ENCODE assay signal across 8 cellular contexts in the genomic region with DNA sequence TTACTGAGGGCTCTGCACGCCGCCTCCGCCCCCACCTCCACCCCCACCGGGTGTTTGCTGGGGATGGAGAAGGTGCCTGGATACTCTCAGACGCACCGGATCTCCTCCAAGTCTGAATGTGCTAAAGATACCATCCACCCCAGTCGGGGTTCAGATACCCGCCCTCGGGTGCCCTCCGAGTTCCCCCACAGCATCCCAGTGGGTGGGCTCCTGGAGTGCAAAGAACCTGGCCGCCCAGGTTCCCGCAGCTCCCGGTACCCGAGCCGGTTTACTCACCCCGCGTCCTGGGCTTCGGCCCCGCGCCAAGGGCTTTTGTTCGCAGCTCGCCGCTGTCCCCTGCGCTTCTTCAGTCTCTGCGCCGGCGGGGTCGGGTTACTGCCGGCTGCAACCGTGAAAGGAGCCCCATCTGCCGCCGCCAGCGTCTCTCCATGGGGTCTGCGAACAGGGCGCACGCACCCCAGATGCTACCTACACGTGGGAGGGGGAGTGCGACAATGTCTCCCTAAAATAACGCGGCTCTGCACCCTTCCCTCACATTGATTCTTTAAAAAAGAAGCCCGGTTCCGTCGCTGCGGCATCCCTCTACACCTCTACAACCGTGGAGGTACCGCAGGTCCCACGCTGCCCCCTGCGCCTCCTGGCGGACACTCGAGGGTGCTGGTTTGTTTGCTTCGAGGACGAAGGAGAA. TPM values are rescaled to one million over a fixed set of nuclear protein-coding genes. Genes with fewer than 3 reads are reported as not detected.
DNase-seq lines count a peak whose midpoint lies in the region; ATAC-seq and TF ChIP-seq lines count a peak whose summit lies in the region.

A gene (minus strand): TSS at position 606 of the 688 bp plus-strand sequence. CDS start 1,249 bp downstream, outside the sequence.

- H3F3A ChIP-seq in GM23338 (replicated peaks; ENCODE audit: low read depth) = 0 out of 2 replicates have a peak, but pooled peaks cover 11% of the 10 kb centered on the region

- H3K36me3 ChIP-seq in GM23338 (ENCODE audit: insufficient read depth) = no peaks in the 10 kb centered on the region; the same call in 1 of the 2 replicates
- H3K36me3 ChIP-seq in effector memory CD4-positive, alpha-beta T cell (ENCODE audit: control insufficient read depth, insufficient read depth, low read length) = no peaks in the 10 kb centered on the region

- ATAC-seq in GM23338 = peak; percentile 69
- ATAC-seq in GM21360 (IDR thresholded peaks at IDR 0.05; ENCODE audit: unreplicated experiment) = no peak

- no peaks in the 10 kb centered on the region for H3K9me3 ChIP-seq in effector memory CD4-positive, alpha-beta T cell (ENCODE audit: control insufficient read depth, low read length)

- DNase-seq in ACHN (peak; percentile 44), GM23338 (ENCODE audit: low spot score) (peak; percentile 89), NCI-H460 (ENCODE audit: extremely low read depth, low read depth) (peak; percentile 43), middle frontal gyrus (ENCODE audit: extremely low spot score, low spot score) (peak; percentile 35)
- DNase-seq in activated CD8-positive, alpha-beta memory T cell treated with anti-CD3 and anti-CD28 coated beads for 24 hours = peak; percentile 89
- DNase-seq in effector memory CD4-positive, alpha-beta T cell = peak; percentile 31 to 50 (median 34)
- peak; percentile 44 to 48 for DNase-seq in stimulated activated CD8-positive, alpha-beta memory T cell treated with anti-CD3 and anti-CD28 coated beads, Interleukin-4, amount 100 ng/mL, for 1 hour (ENCODE audit: low read depth in 2 of 2, low spot score in 1 of 2)

- in situ Hi-C loops in ACHN (cut with HindIII; ENCODE audit: low pct_ligation_motif_present, low pct_unique_long_range_greater_than_20kb, low sequenced_read_pairs) = no loop called here

- no peak within 1 kb of the TSS for H3K27ac ChIP-seq in GM23338 (ENCODE audit: low read depth)
- no peak within 1 kb of the TSS for H3K27ac ChIP-seq in effector memory CD4-positive, alpha-beta T cell (ENCODE audit: insufficient read depth, low read length, poor library complexity, severe bottlenecking)

- H3K27me3 ChIP-seq in GM23338 (ENCODE audit: insufficient read depth) = peaks cover 70% of the 10 kb centered on the region
- H3K27me3 ChIP-seq in effector memory CD4-positive, alpha-beta T cell (replicated peaks; ENCODE audit: control insufficient read depth, insufficient read depth, low read length, poor library complexity, severe bottlenecking) = peaks cover 24% of the 10 kb centered on the region

- H3K79me2 ChIP-seq in GM23338 (replicated peaks; ENCODE audit: insufficient read depth) = no peaks in the 10 kb centered on the region

- H3K4me1 ChIP-seq in GM23338 (ENCODE audit: insufficient read depth) = peaks cover 4% of the 10 kb centered on the region; the same call in 1 of the 2 replicates
- H3K4me1 ChIP-seq in effector memory CD4-positive, alpha-beta T cell (ENCODE audit: control insufficient read depth, insufficient read depth, low read length, poor library complexity, severe bottlenecking) = peaks cover 25% of the 10 kb centered on the region

- H4K20me1 ChIP-seq in GM23338 (replicated peaks; ENCODE audit: insufficient read depth) = no peaks in the 10 kb centered on the region; the same call in none of the 2 replicates

- H3K4me3 ChIP-seq in GM23338 = peak within 1 kb of the TSS; percentile 58
- peak within 1 kb of the TSS; percentile 47 for H3K4me3 ChIP-seq in effector memory CD4-positive, alpha-beta T cell (ENCODE audit: insufficient read depth, low read depth, low read length, poor library complexity, severe bottlenecking)

- H3K9me3 Mint-ChIP-seq in GM23338 = peaks cover 25% of the 10 kb centered on the region; the same call in 2 of the 3 replicates

- H3K4me3 Mint-ChIP-seq in GM23338 = peak within 1 kb of the TSS; percentile 76

- H3K4me2 ChIP-seq in GM23338 = peak within 1 kb of the TSS; percentile 88

- peaks cover 53% of the 10 kb centered on the region for H3K27me3 Mint-ChIP-seq in GM23338 (ENCODE audit: insufficient read depth, low read depth, poor library complexity)

- peak; percentile 90 to 92 for TF ChIP-seq CTCF in GM23338 (conservative IDR thresholded peaks at IDR 0.05; ENCODE audit: low read depth in 2 of 2)

- peaks cover 3% of the 10 kb centered on the region; the same call in 2 of the 3 replicates for H3K4me1 Mint-ChIP-seq in GM23338

- no peak within 1 kb of the TSS for H3K27ac Mint-ChIP-seq in GM23338

- H3K9me2 ChIP-seq in GM23338 (ENCODE audit: insufficient read depth) = no peaks in the 10 kb centered on the region; the same call in 1 of the 2 replicates

- H2AFZ ChIP-seq in GM23338 = peak within 1 kb of the TSS; percentile 94

- H3K36me3 Mint-ChIP-seq in GM23338 (ENCODE audit: low read depth) = peaks cover 9% of the 10 kb centered on the region; the same call in 2 of the 3 replicates

TF ChIP-seq in GM23338, 12 proteins besides CTCF, POLR2A, EP300 and RAD21 (continues in another document):
- TF ChIP-seq, protein P1, sequence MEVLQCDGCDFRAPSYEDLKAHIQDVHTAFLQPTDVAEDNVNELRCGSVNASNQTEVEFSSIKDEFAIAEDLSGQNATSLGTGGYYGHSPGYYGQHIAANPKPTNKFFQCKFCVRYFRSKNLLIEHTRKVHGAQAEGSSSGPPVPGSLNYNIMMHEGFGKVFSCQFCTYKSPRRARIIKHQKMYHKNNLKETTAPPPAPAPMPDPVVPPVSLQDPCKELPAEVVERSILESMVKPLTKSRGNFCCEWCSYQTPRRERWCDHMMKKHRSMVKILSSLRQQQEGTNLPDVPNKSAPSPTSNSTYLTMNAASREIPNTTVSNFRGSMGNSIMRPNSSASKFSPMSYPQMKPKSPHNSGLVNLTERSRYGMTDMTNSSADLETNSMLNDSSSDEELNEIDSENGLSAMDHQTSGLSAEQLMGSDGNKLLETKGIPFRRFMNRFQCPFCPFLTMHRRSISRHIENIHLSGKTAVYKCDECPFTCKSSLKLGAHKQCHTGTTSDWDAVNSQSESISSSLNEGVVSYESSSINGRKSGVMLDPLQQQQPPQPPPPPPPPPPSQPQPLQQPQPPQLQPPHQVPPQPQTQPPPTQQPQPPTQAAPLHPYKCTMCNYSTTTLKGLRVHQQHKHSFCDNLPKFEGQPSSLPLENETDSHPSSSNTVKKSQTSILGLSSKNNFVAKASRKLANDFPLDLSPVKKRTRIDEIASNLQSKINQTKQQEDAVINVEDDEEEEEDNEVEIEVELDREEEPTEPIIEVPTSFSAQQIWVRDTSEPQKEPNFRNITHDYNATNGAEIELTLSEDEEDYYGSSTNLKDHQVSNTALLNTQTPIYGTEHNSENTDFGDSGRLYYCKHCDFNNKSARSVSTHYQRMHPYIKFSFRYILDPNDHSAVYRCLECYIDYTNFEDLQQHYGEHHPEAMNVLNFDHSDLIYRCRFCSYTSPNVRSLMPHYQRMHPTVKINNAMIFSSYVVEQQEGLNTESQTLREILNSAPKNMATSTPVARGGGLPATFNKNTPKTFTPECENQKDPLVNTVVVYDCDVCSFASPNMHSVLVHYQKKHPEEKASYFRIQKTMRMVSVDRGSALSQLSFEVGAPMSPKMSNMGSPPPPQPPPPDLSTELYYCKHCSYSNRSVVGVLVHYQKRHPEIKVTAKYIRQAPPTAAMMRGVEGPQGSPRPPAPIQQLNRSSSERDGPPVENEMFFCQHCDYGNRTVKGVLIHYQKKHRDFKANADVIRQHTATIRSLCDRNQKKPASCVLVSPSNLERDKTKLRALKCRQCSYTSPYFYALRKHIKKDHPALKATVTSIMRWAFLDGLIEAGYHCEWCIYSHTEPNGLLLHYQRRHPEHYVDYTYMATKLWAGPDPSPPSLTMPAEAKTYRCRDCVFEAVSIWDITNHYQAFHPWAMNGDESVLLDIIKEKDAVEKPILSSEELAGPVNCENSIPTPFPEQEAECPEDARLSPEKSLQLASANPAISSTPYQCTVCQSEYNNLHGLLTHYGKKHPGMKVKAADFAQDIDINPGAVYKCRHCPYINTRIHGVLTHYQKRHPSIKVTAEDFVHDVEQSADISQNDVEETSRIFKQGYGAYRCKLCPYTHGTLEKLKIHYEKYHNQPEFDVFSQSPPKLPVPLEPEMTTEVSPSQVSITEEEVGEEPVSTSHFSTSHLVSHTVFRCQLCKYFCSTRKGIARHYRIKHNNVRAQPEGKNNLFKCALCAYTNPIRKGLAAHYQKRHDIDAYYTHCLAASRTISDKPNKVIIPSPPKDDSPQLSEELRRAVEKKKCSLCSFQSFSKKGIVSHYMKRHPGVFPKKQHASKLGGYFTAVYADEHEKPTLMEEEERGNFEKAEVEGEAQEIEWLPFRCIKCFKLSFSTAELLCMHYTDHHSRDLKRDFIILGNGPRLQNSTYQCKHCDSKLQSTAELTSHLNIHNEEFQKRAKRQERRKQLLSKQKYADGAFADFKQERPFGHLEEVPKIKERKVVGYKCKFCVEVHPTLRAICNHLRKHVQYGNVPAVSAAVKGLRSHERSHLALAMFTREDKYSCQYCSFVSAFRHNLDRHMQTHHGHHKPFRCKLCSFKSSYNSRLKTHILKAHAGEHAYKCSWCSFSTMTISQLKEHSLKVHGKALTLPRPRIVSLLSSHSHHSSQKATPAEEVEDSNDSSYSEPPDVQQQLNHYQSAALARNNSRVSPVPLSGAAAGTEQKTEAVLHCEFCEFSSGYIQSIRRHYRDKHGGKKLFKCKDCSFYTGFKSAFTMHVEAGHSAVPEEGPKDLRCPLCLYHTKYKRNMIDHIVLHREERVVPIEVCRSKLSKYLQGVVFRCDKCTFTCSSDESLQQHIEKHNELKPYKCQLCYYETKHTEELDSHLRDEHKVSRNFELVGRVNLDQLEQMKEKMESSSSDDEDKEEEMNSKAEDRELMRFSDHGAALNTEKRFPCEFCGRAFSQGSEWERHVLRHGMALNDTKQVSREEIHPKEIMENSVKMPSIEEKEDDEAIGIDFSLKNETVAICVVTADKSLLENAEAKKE (CRISPR knock-in tag; IDR thresholded peaks at IDR 0.05) = no peak

RNA-seq across cellular contexts. Expression of the gene that starts here (rescaled TPM):
- total RNA-seq in GM23338 (2014; rRNA removed; shearing (Covaris generic)) = 0.66 and 1.7 TPM in 2 replicates
- polyA plus RNA-seq in GM23338 (2016; fragmentation: Nextera tagmentation; extraction: Ambion mirVana) = 0.18 and 0.38 TPM in 2 replicates
- not detected in 2 replicates for total RNA-seq in NCI-H460 (2014; rRNA removed; shearing (Covaris generic))
- not detected in 2 replicates for polyA plus RNA-seq in NCI-H460 (2014; cell fraction: nucleus; rRNA removed)

Comparison
In these comparisons a context has a peak if more than half of its experiments do, and no peak if none do; other contexts are left out.
1. Peak in DNase-seq in NCI-H460; RNA of the gene not detected or under 1 TPM.
2. DNase-seq: peak in every context shown above with its lines; median percentile 89 in GM23338; 89 in activated CD8-positive, alpha-beta memory T cell treated with anti-CD3 and anti-CD28 coated beads for 24 hours; 46 in stimulated activated CD8-positive, alpha-beta memory T cell treated with anti-CD3 and anti-CD28 coated beads, Interleukin-4, amount 100 ng/mL, for 1 hour; 44 in ACHN; 43 in NCI-H460; 35 in middle frontal gyrus; 34 in effector memory CD4-positive, alpha-beta T cell.